Comparison of ENCODE assay signal across 8 cellular contexts in the genomic region with DNA sequence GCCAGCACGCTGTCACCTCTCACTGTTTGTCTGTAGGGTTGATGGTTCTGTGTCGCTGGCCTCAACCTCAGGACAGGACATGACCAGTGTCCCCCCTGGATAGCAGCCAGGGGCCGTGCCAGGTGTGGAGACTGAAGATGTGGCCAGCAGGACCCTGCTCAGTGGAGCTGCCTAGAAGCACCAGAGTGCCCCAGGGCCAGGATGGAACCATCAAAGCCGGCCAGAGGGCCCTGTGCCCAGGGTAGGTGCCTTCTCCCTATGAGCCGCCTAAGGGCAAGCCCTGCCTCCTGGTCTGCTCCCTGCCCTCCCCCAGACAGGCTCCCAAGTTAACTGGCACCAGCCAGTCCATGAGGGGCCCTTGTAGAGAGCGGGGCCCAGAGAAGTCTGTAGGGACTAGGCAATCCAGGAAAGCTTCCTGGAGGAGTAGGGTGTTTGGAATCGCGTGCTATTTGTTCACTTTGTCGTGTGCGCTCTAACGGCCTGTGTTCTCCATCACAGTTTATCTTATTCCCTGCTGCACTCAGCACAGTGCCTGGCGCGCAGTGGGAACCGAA. TPM values are rescaled to one million over a fixed set of nuclear protein-coding genes. Genes with fewer than 3 reads are reported as not detected.
DNase-seq lines count a peak whose midpoint lies in the region; ATAC-seq and TF ChIP-seq lines count a peak whose summit lies in the region.

No MANE protein-coding gene starts in this region.

- H3K27me3 ChIP-seq in BLaER1 = no peaks in the 10 kb centered on the region
- no peaks in the 10 kb centered on the region for H3K27me3 ChIP-seq in HUES64 (ENCODE audit: insufficient read depth, low read length)

- H3K4me1 ChIP-seq in BLaER1 = peaks cover 33% of the 10 kb centered on the region
- H3K4me1 ChIP-seq in HUES64 (ENCODE audit: insufficient read depth, low read length) = peaks cover 4% of the 10 kb centered on the region

- H3K4me3 ChIP-seq in BLaER1 = peak overlapping the region; percentile 95; the same call in 1 of the 2 replicates
- H3K4me3 ChIP-seq in HUES64 (ENCODE audit: low read length) = peak overlapping the region; percentile 96
- H3K4me3 ChIP-seq in coronary artery = peak overlapping the region; percentile 93

- H3K27ac ChIP-seq in BLaER1 = no peak overlapping the region
- no peak overlapping the region for H3K27ac ChIP-seq in HUES64 (ENCODE audit: low read depth, low read length)
- H3K27ac ChIP-seq in coronary artery = peak overlapping the region in 1 of 2 donors; percentile 90

- H4K20me1 ChIP-seq in BLaER1 = peaks cover 37% of the 10 kb centered on the region

- H3K9ac ChIP-seq in BLaER1 (peak overlapping the region; percentile 93; the same call in 1 of the 2 replicates), HUES64 (ENCODE audit: low read depth, low read length) (no peak overlapping the region)

- H3K4me3 Mint-ChIP-seq in natural killer cell = peak overlapping the region; percentile 91

- WGBS in HUES64 = 53% methylated on average over 14 of the region's 14 CpGs

- H3K27me3 Mint-ChIP-seq in natural killer cell (ENCODE audit: low read depth in 2 of 2) = no peaks in the 10 kb centered on the region

- TF ChIP-seq CTCF in coronary artery (IDR thresholded peaks at IDR 0.05) (no peak), natural killer cell (IDR thresholded peaks at IDR 0.05) (no peak)

- H3K27ac Mint-ChIP-seq in natural killer cell = peak overlapping the region; percentile 56 to 85

- H3K36me3 ChIP-seq in BLaER1 (peaks cover 28% of the 10 kb centered on the region), HUES64 (ENCODE audit: insufficient read depth, low read length) (peaks cover 29% of the 10 kb centered on the region)

- ATAC-seq in natural killer cell = no peak
- no peak for ATAC-seq in GM19324 (IDR thresholded peaks at IDR 0.05; ENCODE audit: low FRiP score, unreplicated experiment)
- ATAC-seq in GM18873 (IDR thresholded peaks at IDR 0.05; ENCODE audit: low FRiP score, unreplicated experiment) = no peak
- ATAC-seq in HG03520 (IDR thresholded peaks at IDR 0.05; ENCODE audit: unreplicated experiment) = no peak

- H3K4me2 ChIP-seq in BLaER1 = peak overlapping the region; percentile 88

- H3K36me3 Mint-ChIP-seq in natural killer cell = no peaks in the 10 kb centered on the region

- no peaks in the 10 kb centered on the region for H3K9me3 ChIP-seq in BLaER1
- H3K9me3 ChIP-seq in HUES64 (ENCODE audit: insufficient read depth, low read depth, low read length) = no peaks in the 10 kb centered on the region

- intact Hi-C loops in natural killer cell (cut with micrococcal nuclease) = no loop called here

- no peak for DNase-seq in coronary artery (ENCODE audit: low spot score)
- DNase-seq in natural killer cell = no peak
- no peak for DNase-seq in UCSD-AML1 (lab: John Stamatoyannopoulos, UW; ENCODE audit: unreplicated experiment)

- no peaks in the 10 kb centered on the region for H3K9me3 Mint-ChIP-seq in natural killer cell

- H3K4me1 Mint-ChIP-seq in natural killer cell = peaks cover 23 to 24% of the 10 kb centered on the region in 2 donors

RNA-seq across cellular contexts. Expression of a gene that starts 0.5 kb away (rescaled TPM):
- polyA plus RNA-seq in HUES64 (2013, experiment 1 of 2) = 176 TPM
- polyA plus RNA-seq in HUES64 (2013, experiment 2 of 2) = 181 TPM
- 10 to 100 TPM; 54.5 to 61.1 (median 59.5) TPM for total RNA-seq in natural killer cell

RNA-seq across cellular contexts. Expression of a gene that starts 4.3 kb away (rescaled TPM):
- polyA plus RNA-seq in HUES64 (2013, experiment 1 of 2) = 0.10 TPM
- 0.51 TPM for polyA plus RNA-seq in HUES64 (2013, experiment 2 of 2)
- not detected for total RNA-seq in natural killer cell

RNA-seq across cellular contexts. Expression of a gene that starts 5.8 kb away (rescaled TPM):
- polyA plus RNA-seq in HUES64 (2013, experiment 1 of 2) = 4,246 TPM
- polyA plus RNA-seq in HUES64 (2013, experiment 2 of 2) = 4,382 TPM
- 1,000 to 10,000 TPM; 1,124 to 1,385 (median 1,274) TPM for total RNA-seq in natural killer cell

RNA-seq across cellular contexts. Expression of a gene that starts 7.9 kb away (rescaled TPM):
- polyA plus RNA-seq in HUES64 (2013, experiment 1 of 2) = not detected
- not detected for polyA plus RNA-seq in HUES64 (2013, experiment 2 of 2)
- not detected for total RNA-seq in natural killer cell

RNA-seq across cellular contexts. Expression of a gene that starts 13.1 kb away (rescaled TPM):
- polyA plus RNA-seq in HUES64 (2013, experiment 1 of 2) = 44.1 TPM
- 45.6 TPM for polyA plus RNA-seq in HUES64 (2013, experiment 2 of 2)
- total RNA-seq in natural killer cell = 10 to 100 TPM; 25.1 to 28.9 (median 28.1) TPM
